16 cellular contexts compared by ENCODE assay signal in genomic region chr1:36258960-36259344, GRCh38. TPM values are rescaled to one million over a fixed set of nuclear protein-coding genes. Genes with fewer than 3 reads are reported as not detected.
A peak's percentile ranks its signal among the peaks of the same experiment; 100 is the strongest.
DNase-seq lines count a peak whose midpoint lies in the region; ATAC-seq, FAIRE-seq and TF ChIP-seq lines count a peak whose summit lies in the region.
"Had no signal": no experiment of that assay in that cellular context is flagged by ENCODE, and none has a peak within 500 bp of the region (broad histone marks: within the 10 kb centered on the region; RNA-seq: fewer than 3 reads in every experiment).

No MANE protein-coding gene starts in this region.

- peak overlapping the region; percentile 43 for H3K4me2 ChIP-seq in Karpas-422 (ENCODE audit: low read depth, low read length, poor library complexity, severe bottlenecking)
- H3K4me2 ChIP-seq in GM12878 (ENCODE audit: control insufficient read depth, insufficient read depth): no peak overlapping the region

- H3K9me3 Mint-ChIP-seq in CD8-positive, alpha-beta T cell: no peaks in the 10 kb centered on the region
- peaks cover 2% of the 10 kb centered on the region for H3K9me3 Mint-ChIP-seq in memory B cell
- H3K9me3 Mint-ChIP-seq: CD4-positive, CD25-positive, alpha-beta regulatory T cell had no signal

- no peak for DNase-seq in CD8-positive, alpha-beta T cell
- DNase-seq in Karpas-422: no peak
- DNase-seq in GM12878 (ENCODE audit: low read depth, low spot score): no peak
- no peak for DNase-seq in memory B cell (ENCODE audit: low spot score in 2 of 2)
- DNase-seq in MV-4-11 (lab: John Stamatoyannopoulos, UW): no peak
- no peak for DNase-seq in GM10248 (ENCODE audit: extremely low spot score)
- DNase-seq in Kasumi-1 (lab: John Stamatoyannopoulos, UW): no peak
- no peak for DNase-seq in posterior cingulate gyrus
- DNase-seq: activated CD8-positive, alpha-beta memory T cell treated with anti-CD3 and anti-CD28 coated beads, Interleukin-2, amount 50 U/mL, for 4 hours; CD4-positive, CD25-positive, alpha-beta regulatory T cell; effector CD4-positive, alpha-beta T cell; hippocampal formation; MG63; NCI-H446 treated with DMSO at 0.1 percent for 48 hours; stimulated activated naive CD8-positive, alpha-beta T cell treated with anti-CD3 and anti-CD28 coated beads, Interleukin-15, Interleukin-2, amounts not matched to agents 100 U/mL and 50 U/mL, for 24 hours had no signal

- no peak overlapping the region for H3K27ac ChIP-seq in CD8-positive, alpha-beta T cell (ENCODE audit: low read depth, low read length)
- H3K27ac ChIP-seq in Karpas-422 (ENCODE audit: low read length) (peak overlapping the region; percentile 92), GM12878 (ENCODE audit: control insufficient read depth, insufficient read depth) (peak overlapping the region; percentile 52)

- H3K79me2 ChIP-seq in Karpas-422 (ENCODE audit: low read length) (peaks cover 85% of the 10 kb centered on the region), GM12878 (ENCODE audit: control insufficient read depth, insufficient read depth, low read length) (peaks cover 48% of the 10 kb centered on the region)

- no peak for TF ChIP-seq EP300 in GM12878 (IDR thresholded peaks at IDR 0.05; ENCODE audit: borderline replicate concordance in 1 of 2, control insufficient read depth in 1 of 2, low read depth in 2 of 2, low read length in 2 of 2)

- no peaks in the 10 kb centered on the region for H3K9me2 ChIP-seq in Karpas-422 (replicated peaks; ENCODE audit: insufficient read depth, low read length)

- no peaks in the 10 kb centered on the region for H3K27me3 ChIP-seq in CD8-positive, alpha-beta T cell (ENCODE audit: insufficient read depth, low read length)
- H3K27me3 ChIP-seq in Karpas-422 (ENCODE audit: low read length) (no peaks in the 10 kb centered on the region), GM12878 (replicated peaks in 1 of 2; ENCODE audit: control insufficient read depth in 2 of 2, insufficient read depth in 2 of 2, low read length in 1 of 2) (no peaks in the 10 kb centered on the region)
- H3K27me3 ChIP-seq: MG63 had no signal

- intact Hi-C loops in CD8-positive, alpha-beta T cell (cut with DNase I, micrococcal nuclease): no loop called here
- intact Hi-C loops in GM12878 (cut with micrococcal nuclease; ENCODE audit: unreplicated experiment) (no loop called here), posterior cingulate gyrus (cut with DNase I) (no loop called here)

- CTCF ChIA-PET in CD8-positive, alpha-beta T cell (lab: Charles Lee): interaction anchor here (1.6 to 1.7 kb wide), 2 partner anchors 27 to 109 kb away, joined by 3 to 4 read pairs; no protein-coding TSS in a partner anchor
- CTCF ChIA-PET in GM12878 (lab: Yijun Ruan, JAX) (interaction anchor here (0.9 to 1.0 kb wide), 2 partner anchors 27 to 70 kb away, joined by 3 read pairs; no protein-coding TSS in a partner anchor), GM10248 (lab: Yijun Ruan, JAX) (interaction anchor here (1.0 kb wide), 2 partner anchors 15 to 27 kb away, joined by 3 to 6 read pairs; no protein-coding TSS in a partner anchor)

- peaks cover 4% of the 10 kb centered on the region for H3K4me1 ChIP-seq in CD8-positive, alpha-beta T cell (ENCODE audit: insufficient read depth, low read length)
- H3K4me1 ChIP-seq in Karpas-422 (ENCODE audit: low read length) (peaks cover 73% of the 10 kb centered on the region), GM12878 (ENCODE audit: control insufficient read depth, insufficient read depth, low read length) (peaks cover 21% of the 10 kb centered on the region)

- peaks cover 44% of the 10 kb centered on the region for H3K4me1 Mint-ChIP-seq in CD8-positive, alpha-beta T cell (ENCODE audit: low read depth)
- peaks cover 25% of the 10 kb centered on the region for H3K4me1 Mint-ChIP-seq in memory B cell

- POLR2A ChIA-PET in CD8-positive, alpha-beta T cell (lab: Charles Lee): interaction anchor here (0.6 to 1.1 kb wide), 2 partner anchors 11 to 13 kb away, joined by 3 read pairs; no protein-coding TSS in a partner anchor
- POLR2A ChIA-PET in GM12878 (lab: Charles Lee) (interaction anchor here (1.0 kb wide), 1 partner anchor 20 kb away, joined by 4 read pairs; no protein-coding TSS in a partner anchor), GM10248 (lab: Yijun Ruan, JAX) (no interaction called here)

- H3K36me3 ChIP-seq in CD8-positive, alpha-beta T cell (ENCODE audit: insufficient read depth, low read length): peaks cover 9% of the 10 kb centered on the region
- H3K36me3 ChIP-seq in Karpas-422 (ENCODE audit: insufficient read depth, low read length) (peaks cover 16% of the 10 kb centered on the region; the same call in 1 of the 2 replicates), GM12878 (ENCODE audit: control insufficient read depth in 2 of 2, insufficient read depth in 2 of 2, low read length in 1 of 2) (peaks cover 0 to 16% of the 10 kb centered on the region in 2 experiments; a peak in 3 of 4 replicates)

- no peaks in the 10 kb centered on the region for H3K9me3 ChIP-seq in CD8-positive, alpha-beta T cell (ENCODE audit: low read length)
- no peaks in the 10 kb centered on the region for H3K9me3 ChIP-seq in Karpas-422 (ENCODE audit: low read length)
- H3K9me3 ChIP-seq in GM12878 (replicated peaks; ENCODE audit: control insufficient read depth, insufficient read depth, low read length): no peaks in the 10 kb centered on the region
- H3K9me3 ChIP-seq: MG63 had no signal

- 100% methylated on average over 1 of the region's 1 CpG for WGBS in GM12878 (ENCODE audit: insufficient coverage, insufficient replicate concordance, low lambda C conversion rate, missing lambda C conversion rate)

- peak overlapping the region; percentile 12; the same call in 1 of the 2 replicates for H3K9ac ChIP-seq in Karpas-422 (ENCODE audit: low read length)
- H3K9ac ChIP-seq in GM12878 (ENCODE audit: control insufficient read depth, insufficient read depth, low read length): no peak overlapping the region

- in situ Hi-C loops in GM12878 (cut with MboI): no loop called here

- no peak for TF ChIP-seq RAD21 in GM12878 (IDR thresholded peaks at IDR 0.05; ENCODE audit: insufficient read depth, low read depth, low read length)

- H4K20me1 ChIP-seq in Karpas-422 (ENCODE audit: insufficient read depth, low read depth, low read length) (no peaks in the 10 kb centered on the region), GM12878 (ENCODE audit: control insufficient read depth, insufficient read depth) (no peaks in the 10 kb centered on the region)

- H3K36me3 Mint-ChIP-seq in CD8-positive, alpha-beta T cell: peaks cover 68% of the 10 kb centered on the region
- peaks cover 16% of the 10 kb centered on the region for H3K36me3 Mint-ChIP-seq in memory B cell

- H2AFZ ChIP-seq in Karpas-422 (ENCODE audit: low read length): no peak overlapping the region
- H2AFZ ChIP-seq in GM12878 (ENCODE audit: control insufficient read depth, low read depth, low read length): no peak overlapping the region

- SMC1A ChIA-PET in GM12878 (lab: Charles Lee; ENCODE audit: uncharacterized antibody, unreplicated experiment): interaction anchor here (1.4 to 1.5 kb wide), 2 partner anchors 10 to 27 kb away, joined by 3 to 4 read pairs; no protein-coding TSS in a partner anchor

- H3K27ac Mint-ChIP-seq in CD8-positive, alpha-beta T cell: peak overlapping the region; percentile 22
- peak overlapping the region; percentile 75 for H3K27ac Mint-ChIP-seq in memory B cell
- H3K27ac Mint-ChIP-seq: CD4-positive, CD25-positive, alpha-beta regulatory T cell had no signal

- H3K27me3 Mint-ChIP-seq in CD8-positive, alpha-beta T cell (ENCODE audit: low read depth): no peaks in the 10 kb centered on the region
- no peaks in the 10 kb centered on the region for H3K27me3 Mint-ChIP-seq in memory B cell
- H3K27me3 Mint-ChIP-seq: CD4-positive, CD25-positive, alpha-beta regulatory T cell had no signal

- TF ChIP-seq CTCF in CD8-positive, alpha-beta T cell (IDR thresholded peaks at IDR 0.05): no peak
- TF ChIP-seq CTCF in GM12878 (IDR thresholded peaks at IDR 0.05 in 2 of 3, conservative IDR thresholded peaks at IDR 0.05 in 1 of 3; ENCODE audit: control insufficient read depth in 2 of 3, extremely low read depth in 1 of 3, insufficient read depth in 1 of 3, low read depth in 3 of 3, low read length in 3 of 3) (no peak), GM10248 (IDR thresholded peaks at IDR 0.05; ENCODE audit: control extremely low read depth, extremely low read depth, low read depth, missing control alignments) (no peak)

- RAD21 ChIA-PET in GM12878 (lab: Charles Lee; ENCODE audit: unreplicated experiment): interaction anchor here (1.0 kb wide), 1 partner anchor 10 kb away, joined by 3 read pairs; no protein-coding TSS in a partner anchor

- BruUV-seq in GM12878 (replicated peaks; lab: Mats Ljungman, UMichigan): no TSS peak

- no peak overlapping the region for H3K4me3 ChIP-seq in CD8-positive, alpha-beta T cell (ENCODE audit: low read depth, low read length)
- H3K4me3 ChIP-seq in Karpas-422 (ENCODE audit: low read length): no peak overlapping the region
- no peak overlapping the region for H3K4me3 ChIP-seq in GM12878
- H3K4me3 ChIP-seq: MG63 had no signal

- no peak for TF ChIP-seq POLR2A in GM12878 (IDR thresholded peaks at IDR 0.05; ENCODE audit: low read depth, low read length)

- no peak for FAIRE-seq in GM12878 (lab: Jason Lieb, UNC)

- no peak overlapping the region for H3K4me3 Mint-ChIP-seq in CD8-positive, alpha-beta T cell
- no peak overlapping the region for H3K4me3 Mint-ChIP-seq in memory B cell
- H3K4me3 Mint-ChIP-seq: CD4-positive, CD25-positive, alpha-beta regulatory T cell had no signal

- ATAC-seq in CD8-positive, alpha-beta T cell: no peak
- ATAC-seq in GM12878 (no peak), memory B cell (ENCODE audit: low read depth) (no peak)
- ATAC-seq: Right ventricle myocardium inferior; stimulated activated naive CD8-positive, alpha-beta T cell treated with anti-CD3 and anti-CD28 coated beads, Interleukin-15, Interleukin-2, amounts not matched to agents 100 U/mL and 50 U/mL, for 24 hours had no signal

RNA-seq across cellular contexts. Expression of gene THRAP3, which starts 34.7 kb away (rescaled TPM):
- total RNA-seq in CD8-positive, alpha-beta T cell: 10 to 100 TPM; 83.2 to 88.4 TPM
- 47.0 and 56.2 TPM in 2 replicates for total RNA-seq in Karpas-422 (2014; rRNA removed; shearing (Covaris generic); ENCODE audit: low replicate concordance)
- total RNA-seq in GM12878 (2013; cell fraction: nucleolus; rRNA removed): 61.9 and 62.2 TPM in 2 replicates
- total RNA-seq in GM12878 (2014; rRNA removed) (76.2 and 77.4 TPM in 2 replicates), GM12878 (2014; rRNA removed; fragmentation: Illumina TruSeq; extraction: Trizol) (146 and 149 TPM in 2 replicates), GM12878 (2021) (135 and 136 TPM in 2 replicates)
- 36.4 TPM for polyA plus RNA-seq in GM12878 (2011; ENCODE audit: low read depth)
- polyA plus RNA-seq in GM12878 (2011; rRNA removed) (98.0 and 109 TPM in 2 replicates), GM12878 (2014; fragmentation: Illumina TruSeq; extraction: Trizol) (153 and 173 TPM in 2 replicates), GM12878 (2014; fragmentation: Nextera tagmentation; extraction: Ambion mirVana) (100 to 1,000 TPM in 1 of 2 experiments, 10 to 100 TPM in 1; 76.3 to 173 TPM), GM12878 (2014; rRNA removed) (80.0 and 96.9 TPM in 2 replicates), GM12878 (2016; fragmentation: Nextera tagmentation; extraction: Ambion mirVana) (100 to 1,000 TPM; 135 to 151 TPM)
- 53.6 and 64.1 TPM in 2 replicates for polyA plus RNA-seq in GM12878 (2011; cell fraction: cytosol; rRNA removed)
- polyA plus RNA-seq in GM12878 (2011; cell fraction: nucleus; rRNA removed): 57.5 and 60.4 TPM in 2 replicates
- polyA plus RNA-seq in GM12878 (2012): 58.3 and 61.2 TPM in 2 replicates
- polyA minus RNA-seq in GM12878 (2011; rRNA and poly(A)+ RNA removed): 112 and 132 TPM in 2 replicates
- 40.8 and 57.2 TPM in 2 replicates for polyA minus RNA-seq in GM12878 (2011; cell fraction: cytosol; rRNA and poly(A)+ RNA removed)
- polyA minus RNA-seq in GM12878 (2011; cell fraction: nucleus; rRNA and poly(A)+ RNA removed): 33.6 and 44.1 TPM in 2 replicates

RNA-seq across cellular contexts. Expression of gene SH3D21, which starts 47.2 kb away (rescaled TPM):
- total RNA-seq in CD8-positive, alpha-beta T cell: 1 to 10 TPM; 2.1 to 2.2 TPM
- total RNA-seq in Karpas-422 (2014; rRNA removed; shearing (Covaris generic); ENCODE audit: low replicate concordance): 8.2 and 16.4 TPM in 2 replicates
- 31.8 and 32.6 TPM in 2 replicates for total RNA-seq in GM12878 (2013; cell fraction: nucleolus; rRNA removed)
- total RNA-seq in GM12878 (2014; rRNA removed): 1.9 and 3.2 TPM in 2 replicates
- total RNA-seq in GM12878 (2014; rRNA removed; fragmentation: Illumina TruSeq; extraction: Trizol): 2.1 and 2.4 TPM in 2 replicates
- 4.9 and 5.5 TPM in 2 replicates for total RNA-seq in GM12878 (2021)
- polyA plus RNA-seq in GM12878 (2011; ENCODE audit: low read depth): 17.9 TPM
- 2.1 and 2.5 TPM in 2 replicates for polyA plus RNA-seq in GM12878 (2011; rRNA removed)
- 1.9 and 2.3 TPM in 2 replicates for polyA plus RNA-seq in GM12878 (2011; cell fraction: cytosol; rRNA removed)
- polyA plus RNA-seq in GM12878 (2011; cell fraction: nucleus; rRNA removed): 24.3 and 33.9 TPM in 2 replicates
- polyA plus RNA-seq in GM12878 (2012): 17.2 and 21.1 TPM in 2 replicates
- polyA plus RNA-seq in GM12878 (2014; fragmentation: Illumina TruSeq; extraction: Trizol): 2.3 and 5.1 TPM in 2 replicates
- under 1 TPM; 0.06 to 0.11 TPM for polyA plus RNA-seq in GM12878 (2014; fragmentation: Nextera tagmentation; extraction: Ambion mirVana)
- polyA plus RNA-seq in GM12878 (2014; rRNA removed): 5.7 and 5.9 TPM in 2 replicates
- 1 to 10 TPM in 1 of 2 experiments, under 1 TPM in 1; 0.19 to 2.1 TPM for polyA plus RNA-seq in GM12878 (2016; fragmentation: Nextera tagmentation; extraction: Ambion mirVana)
- polyA minus RNA-seq in GM12878 (2011; rRNA and poly(A)+ RNA removed): 0.88 and 4.3 TPM in 2 replicates
- 0.62 and 1.7 TPM in 2 replicates for polyA minus RNA-seq in GM12878 (2011; cell fraction: cytosol; rRNA and poly(A)+ RNA removed)
- polyA minus RNA-seq in GM12878 (2011; cell fraction: nucleus; rRNA and poly(A)+ RNA removed): 4.8 and 7.2 TPM in 2 replicates
